Comparison of ENCODE assay signal across 2 cellular contexts in genomic region chr4:184215709-184216328, GRCh38.
TF ChIP-seq lines count a peak whose summit lies in the region.

No MANE protein-coding gene starts in this region.

TF ChIP-seq in GM23338, 12 proteins besides CTCF, POLR2A, EP300 and RAD21:
- TF ChIP-seq REST (IDR thresholded peaks at IDR 0.05; ENCODE audit: unreplicated experiment) (no peak), CREB1 (CRISPR knock-in tag; IDR thresholded peaks at IDR 0.05; ENCODE audit: low read depth) (no peak), JUNB (IDR thresholded peaks at IDR 0.05; ENCODE audit: unreplicated experiment) (no peak), ZNF331 (CRISPR knock-in tag; IDR thresholded peaks at IDR 0.05; ENCODE audit: low read depth) (no peak), ZNF462 (CRISPR knock-in tag; IDR thresholded peaks at IDR 0.05) (no peak), ETS1 (IDR thresholded peaks at IDR 0.05) (no peak), STAT1 (IDR thresholded peaks at IDR 0.05; ENCODE audit: unreplicated experiment) (no peak), POLR2AphosphoS5 (IDR thresholded peaks at IDR 0.05; ENCODE audit: low read depth) (no peak), EZH2 (IDR thresholded peaks at IDR 0.05; ENCODE audit: low read depth, unreplicated experiment) (no peak), EZH2phosphoT487 (IDR thresholded peaks at IDR 0.05; ENCODE audit: unreplicated experiment) (no peak), NANOG (IDR thresholded peaks at IDR 0.05; ENCODE audit: borderline replicate concordance) (no peak), ZNF114 (CRISPR knock-in tag; IDR thresholded peaks at IDR 0.05) (no peak)
TF ChIP-seq in GM23338: peak in this region for 0.

TF ChIP-seq in HepG2, 621 proteins besides CTCF, POLR2A, EP300 and RAD21 (continued from another document):
- TF ChIP-seq RFXAP (CRISPR knock-in tag; IDR thresholded peaks at IDR 0.05; ENCODE audit: borderline replicate concordance) (no peak), RFX3 (CRISPR knock-in tag; IDR thresholded peaks at IDR 0.05) (no peak), ZNF788 (CRISPR knock-in tag; IDR thresholded peaks at IDR 0.05; ENCODE audit: borderline replicate concordance) (no peak), ZNF280D (CRISPR knock-in tag; IDR thresholded peaks at IDR 0.05) (no peak), ZFP90 (CRISPR knock-in tag; IDR thresholded peaks at IDR 0.05; ENCODE audit: borderline replicate concordance) (no peak), GTF3A (CRISPR knock-in tag; conservative IDR thresholded peaks at IDR 0.05) (no peak)
